Comparison of ENCODE assay signal across 24 cellular contexts in genomic region chr4:74755486-74755885, GRCh38. TPM values are rescaled to one million over a fixed set of nuclear protein-coding genes. Genes with fewer than 3 reads are reported as not detected.
DNase-seq lines count a peak whose midpoint lies in the region; ATAC-seq and TF ChIP-seq lines count a peak whose summit lies in the region.
"Had no signal": no experiment of that assay in that cellular context is flagged by ENCODE, and none has a peak within 500 bp of the region (broad histone marks: within the 10 kb centered on the region; RNA-seq: fewer than 3 reads in every experiment).

No MANE protein-coding gene starts in this region.

- DNase-seq in DMS 273 treated with DMSO at 0.1 percent for 48 hours (lab: John Stamatoyannopoulos, UW), result peak; percentile 50
- peak; percentile 28 for DNase-seq in colonic mucosa
- DNase-seq in left lung, result peak; percentile 75 to 78
- DNase-seq in sigmoid colon, result peak; percentile 76
- DNase-seq in NCI-H2171 (lab: John Stamatoyannopoulos, UW), result no peak
- DNase-seq in hepatocyte (ENCODE audit: low spot score), result no peak
- no peak for DNase-seq in MM.1S
- no peak for DNase-seq in GM20000 (ENCODE audit: low spot score)
- DNase-seq: activated CD4-positive, alpha-beta T cell treated with anti-CD3 and anti-CD28 coated beads, Interleukin-2, amount 50 U/mL, for 48 hours; activated naive CD4-positive, alpha-beta T cell; DMS153; gastrocnemius medialis; GDM1; H9; midbrain; NCI-H187; NCI-H345; NK-92 treated with Interleukin-12 subunit alpha and Interleukin-12 subunit beta, amount 100 ng/mL, for 24 hours; Peyer's patch; stimulated activated naive CD8-positive, alpha-beta T cell treated with anti-CD3 and anti-CD28 coated beads, Interleukin-15, Interleukin-2, amounts not matched to agents 100 U/mL and 50 U/mL, for 24 hours had no signal

- H3K9me3 ChIP-seq in colonic mucosa (no peaks in the 10 kb centered on the region), left lung (no peaks in the 10 kb centered on the region), sigmoid colon (no peaks in the 10 kb centered on the region), hepatocyte (ENCODE audit: low read depth) (no peaks in the 10 kb centered on the region), MM.1S (replicated peaks; ENCODE audit: insufficient read depth, low read length) (no peaks in the 10 kb centered on the region)
- H3K9me3 ChIP-seq: ascending aorta, gastrocnemius medialis, Peyer's patch, right atrium auricular region had no signal

- no peak overlapping the region for H3K4me2 ChIP-seq in hepatocyte
- no peak overlapping the region for H3K4me2 ChIP-seq in MM.1S (ENCODE audit: low read depth, low read length)

- no peaks in the 10 kb centered on the region for H3K36me3 ChIP-seq in colonic mucosa
- H3K36me3 ChIP-seq in left lung, result no peaks in the 10 kb centered on the region
- no peaks in the 10 kb centered on the region for H3K36me3 ChIP-seq in sigmoid colon
- H3K36me3 ChIP-seq in hepatocyte (replicated peaks; ENCODE audit: insufficient read depth, low read depth), result no peaks in the 10 kb centered on the region
- H3K36me3 ChIP-seq in MM.1S (replicated peaks; ENCODE audit: insufficient read depth, low read length), result no peaks in the 10 kb centered on the region
- H3K36me3 ChIP-seq: ascending aorta, gastrocnemius medialis, Peyer's patch, right atrium auricular region had no signal

- no peak overlapping the region for H3K9ac ChIP-seq in colonic mucosa (ENCODE audit: low read depth in 2 of 2, low read length in 2 of 2)
- H3K9ac ChIP-seq in MM.1S (ENCODE audit: low read length), result no peak overlapping the region

- H4K20me1 ChIP-seq in hepatocyte (ENCODE audit: insufficient read depth, poor library complexity, severe bottlenecking) (no peaks in the 10 kb centered on the region), MM.1S (ENCODE audit: insufficient read depth, low read length) (no peaks in the 10 kb centered on the region)

- H3K27me3 ChIP-seq in colonic mucosa (no peaks in the 10 kb centered on the region), left lung (no peaks in the 10 kb centered on the region), sigmoid colon (no peaks in the 10 kb centered on the region), hepatocyte (no peaks in the 10 kb centered on the region), MM.1S (replicated peaks; ENCODE audit: insufficient read depth, low read length) (no peaks in the 10 kb centered on the region)
- H3K27me3 ChIP-seq: ascending aorta, gastrocnemius medialis, Peyer's patch, right atrium auricular region had no signal

- no peaks in the 10 kb centered on the region for H3K9me2 ChIP-seq in hepatocyte (replicated peaks; ENCODE audit: insufficient read depth)
- H3K9me2 ChIP-seq in MM.1S (replicated peaks; ENCODE audit: insufficient read depth, low read length), result no peaks in the 10 kb centered on the region

- H3F3A ChIP-seq in MM.1S (ENCODE audit: insufficient read depth, low read length), result no peaks in the 10 kb centered on the region

- no peaks in the 10 kb centered on the region for H3K4me1 ChIP-seq in colonic mucosa
- H3K4me1 ChIP-seq in left lung, result no peaks in the 10 kb centered on the region
- H3K4me1 ChIP-seq in sigmoid colon, result peaks cover 0 to 44% (median 31%) of the 10 kb centered on the region in 4 donors
- peaks cover 5% of the 10 kb centered on the region for H3K4me1 ChIP-seq in hepatocyte (ENCODE audit: insufficient read depth)
- H3K4me1 ChIP-seq in MM.1S (ENCODE audit: low read length), result no peaks in the 10 kb centered on the region
- H3K4me1 ChIP-seq: ascending aorta, gastrocnemius medialis, Peyer's patch, right atrium auricular region had no signal

- intact Hi-C loops in colonic mucosa (cut with DNase I), result no loop called here
- intact Hi-C loops in left lung (cut with DNase I), result no loop called here
- intact Hi-C loops in sigmoid colon (cut with DNase I), result loop anchor here (5.0 kb wide), 1 partner anchor 63 kb away; no protein-coding TSS in a partner anchor

- no peak for TF ChIP-seq POLR2A in sigmoid colon (IDR thresholded peaks at IDR 0.05)

- TF ChIP-seq EP300 in sigmoid colon (IDR thresholded peaks at IDR 0.05), result no peak

- ATAC-seq in left lung, result peak; percentile 96
- ATAC-seq: gastrocnemius medialis; stimulated activated naive CD8-positive, alpha-beta T cell treated with anti-CD3 and anti-CD28 coated beads, Interleukin-15, Interleukin-2, amounts not matched to agents 100 U/mL and 50 U/mL, for 24 hours had no signal

- no peak overlapping the region for H3K4me3 ChIP-seq in colonic mucosa
- H3K4me3 ChIP-seq in left lung, result no peak overlapping the region
- no peak overlapping the region for H3K4me3 ChIP-seq in sigmoid colon
- H3K4me3 ChIP-seq in hepatocyte, result no peak overlapping the region
- no peak overlapping the region for H3K4me3 ChIP-seq in MM.1S (ENCODE audit: low read length)
- H3K4me3 ChIP-seq: ascending aorta, gastrocnemius medialis, Peyer's patch, right atrium auricular region had no signal

- H3K79me2 ChIP-seq in hepatocyte (no peaks in the 10 kb centered on the region), MM.1S (ENCODE audit: low read length) (no peaks in the 10 kb centered on the region)

- H3K27ac ChIP-seq in colonic mucosa (no peak overlapping the region), left lung (peak overlapping the region in 1 of 2 donors; percentile 58), sigmoid colon (peak overlapping the region; percentile 58 to 76 (median 68)), hepatocyte (no peak overlapping the region), MM.1S (ENCODE audit: low read length) (no peak overlapping the region)
- H3K27ac ChIP-seq: ascending aorta, gastrocnemius medialis, right atrium auricular region had no signal

- WGBS in sigmoid colon, 2 donors, result 72 to 80% methylated on average over 7 of the region's 7 CpGs
- whole genome bisulfite sequencing in hepatocyte (ENCODE audit: low lambda C conversion rate, missing lambda C conversion rate), result 77% methylated on average over 7 of the region's 7 CpGs

- H2AFZ ChIP-seq in hepatocyte (no peak overlapping the region), MM.1S (ENCODE audit: low read length) (no peak overlapping the region)

- no peak for TF ChIP-seq CTCF in colonic mucosa (IDR thresholded peaks at IDR 0.05)
- TF ChIP-seq CTCF in left lung (IDR thresholded peaks at IDR 0.05), result no peak
- TF ChIP-seq CTCF in sigmoid colon (IDR thresholded peaks at IDR 0.05), result no peak
- TF ChIP-seq CTCF in hepatocyte (IDR thresholded peaks at IDR 0.05; ENCODE audit: poor library complexity), result no peak
- no peak for TF ChIP-seq CTCF in MM.1S (IDR thresholded peaks at IDR 0.05; ENCODE audit: low read length)
- TF ChIP-seq CTCF in GM20000 (IDR thresholded peaks at IDR 0.05; ENCODE audit: extremely low read depth, missing control alignments), result no peak

RNA-seq across cellular contexts. Expression of gene BTC, which starts 38.8 kb away (rescaled TPM):
- total RNA-seq in colonic mucosa (1 to 10 TPM; 3.4 to 6.1 TPM), left lung (1 to 10 TPM; 4.4 to 7.3 TPM), sigmoid colon (100 to 1,000 TPM in 1 of 4 donors, 10 to 100 TPM in 3; 42.2 to 102 (median 61.7) TPM), hepatocyte (1.7 and 2.5 TPM in 2 replicates)
- polyA plus RNA-seq in sigmoid colon (1 to 10 TPM in 2 of 3 donors, under 1 TPM in 1; 0.69 to 4.9 (median 1.8) TPM), hepatocyte (0.21 and 2.0 TPM in 2 replicates)
- total RNA-seq: H9; T-helper 2 cell treated with Interferon-gamma antibody and Interleukin-4, amounts not matched to agents 100 ng/mL and 5 ng/mL, for 36 hours had no signal
- polyA plus RNA-seq: CD14-positive monocyte had no signal

Comparison
In these comparisons a context has a peak if more than half of its experiments do, and no peak if none do; other contexts are left out.
1. DNase-seq: peak in DMS 273 treated with DMSO at 0.1 percent for 48 hours (single experiment), colonic mucosa (single experiment), left lung (2 of 2) and sigmoid colon (single experiment); none in NCI-H2171 (single experiment), hepatocyte (single experiment), MM.1S (single experiment) and GM20000 (single experiment).
2. H3K27ac ChIP-seq: peak in sigmoid colon (4 of 4); none in colonic mucosa (single experiment), hepatocyte (single experiment) and MM.1S (single experiment).
3. RNA of gene BTC, which starts 38.8 kb away (total RNA-seq): 42.2 to 102 TPM in sigmoid colon; 4.4 to 7.3 TPM in left lung, 3.4 to 6.1 TPM in colonic mucosa and 1.7 to 2.5 TPM in hepatocyte; every median in the first group is over 4 times any median in the second.